Comparison of ENCODE assay signal across 26 cellular contexts in the genomic region with DNA sequence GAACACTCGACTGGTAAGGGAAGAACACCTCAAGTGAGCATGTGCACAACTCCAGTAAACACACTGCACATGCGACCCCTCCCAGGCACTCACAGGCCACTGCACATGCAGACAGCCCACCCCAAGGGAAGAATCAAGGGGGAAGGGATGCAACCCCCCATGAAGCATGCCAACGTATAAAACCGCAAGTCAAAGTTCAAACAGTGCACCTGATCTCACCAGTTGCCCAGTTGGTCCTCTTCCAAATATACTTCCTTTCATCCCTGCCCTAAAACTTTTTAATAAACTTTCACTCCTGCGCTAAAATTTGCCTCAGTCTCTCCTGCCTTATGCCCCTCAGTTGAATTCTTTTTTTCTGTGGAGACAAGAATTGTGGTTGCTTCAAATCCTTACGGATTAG.
"Had no signal": no experiment of that assay in that cellular context is flagged by ENCODE, and none has a peak within 500 bp of the region (broad histone marks: within the 10 kb centered on the region; RNA-seq: fewer than 3 reads in every experiment).

No MANE protein-coding gene starts in this region.

- ATAC-seq: effector memory CD8-positive, alpha-beta T cell; esophagus mucosa; gastrocnemius medialis; heart right ventricle; left cardiac atrium; left lobe of liver; lower lobe of right lung; mucosa of descending colon had no signal

- DNase-seq: colonic mucosa; cortex of kidney; effector CD8-positive, alpha-beta T cell; effector memory CD8-positive, alpha-beta T cell; endodermal cell; erythroblast; esophagus squamous epithelium; foreskin fibroblast; foreskin melanocyte; gastrocnemius medialis; glutamatergic neuron; head of caudate nucleus; heart right ventricle; hippocampal formation; left cardiac atrium; left ventricle myocardium inferior; lower lobe of right lung; mesenchymal stem cell; mucosa of descending colon; naive B cell had no signal

- H3K9me3 ChIP-seq: colonic mucosa, esophagus squamous epithelium, gastrocnemius medialis, heart right ventricle, left ventricle myocardium inferior, lower lobe of right lung, mucosa of descending colon had no signal

- H3K27me3 ChIP-seq: colonic mucosa, esophagus squamous epithelium, gastrocnemius medialis, heart right ventricle had no signal

- H3K27ac ChIP-seq: colonic mucosa, epithelial cell of prostate, esophagus squamous epithelium, gastrocnemius medialis, heart right ventricle, left ventricle myocardium inferior, lower lobe of right lung had no signal

- H3K4me3 ChIP-seq: colonic mucosa, esophagus squamous epithelium, gastrocnemius medialis, heart right ventricle, left ventricle myocardium inferior, lower lobe of right lung, mucosa of descending colon had no signal

- FAIRE-seq: endometrium, islet of Langerhans, keratinocyte had no signal

- H3K36me3 ChIP-seq: colonic mucosa, esophagus squamous epithelium, gastrocnemius medialis, heart right ventricle, left ventricle myocardium inferior, lower lobe of right lung had no signal

- H3K4me1 ChIP-seq: colonic mucosa, esophagus squamous epithelium, gastrocnemius medialis, heart right ventricle, left ventricle myocardium inferior, lower lobe of right lung had no signal
